Comparison of ENCODE assay signal across 8 cellular contexts in the genomic region with DNA sequence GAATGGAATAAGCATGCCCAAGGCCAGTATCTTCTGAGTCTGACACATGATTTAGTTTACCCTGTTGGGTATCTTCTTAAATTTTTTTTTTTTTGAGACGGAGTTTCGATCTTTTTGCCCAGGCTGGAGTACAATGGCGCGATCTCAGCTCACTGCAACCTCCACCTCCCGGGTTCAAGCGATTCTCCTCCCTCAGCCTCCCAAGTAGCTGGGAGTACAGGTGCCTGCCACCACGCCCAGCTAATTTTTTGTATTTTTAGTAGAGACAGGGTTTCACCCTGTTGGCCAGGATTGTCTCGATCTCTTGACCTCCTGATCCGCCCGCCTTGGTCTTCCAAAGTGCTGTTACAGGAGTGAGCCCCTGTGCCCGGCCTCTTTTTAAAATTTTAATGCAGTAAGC. TPM values are rescaled to one million over a fixed set of nuclear protein-coding genes. Genes with fewer than 3 reads are reported as not detected.
DNase-seq lines count a peak whose midpoint lies in the region; ATAC-seq and TF ChIP-seq lines count a peak whose summit lies in the region.
"Not testable (repeated sequence)": the region's sequence is repeated elsewhere in the genome, so short reads cannot be mapped to it uniquely, and the experiment has no call there.

No MANE protein-coding gene starts in this region.

- H3K4me3 Mint-ChIP-seq in Calu3 (ENCODE audit: low read depth, unreplicated experiment), result peak overlapping the region; percentile 99
- H3K4me3 Mint-ChIP-seq in activated naive CD8-positive, alpha-beta T cell treated with anti-CD3 and anti-CD28 coated beads, Interleukin-2, amount 50 U/mL, for 24 hours, result peak overlapping the region; percentile 91
- peak overlapping the region in 4 of 5 donors; percentile 47 to 97 (median 96) for H3K4me3 Mint-ChIP-seq in immature natural killer cell

- not testable (repeated sequence) for H3K27ac Mint-ChIP-seq in Calu3 (ENCODE audit: unreplicated experiment)
- peak overlapping the region; percentile 97 for H3K27ac Mint-ChIP-seq in activated naive CD8-positive, alpha-beta T cell treated with anti-CD3 and anti-CD28 coated beads, Interleukin-2, amount 50 U/mL, for 24 hours
- H3K27ac Mint-ChIP-seq in immature natural killer cell, result peak overlapping the region; percentile 56 to 97 (median 94)

- H3K36me3 Mint-ChIP-seq in Calu3 (ENCODE audit: insufficient read depth, unreplicated experiment), result peaks cover 56% of the 10 kb centered on the region
- peaks cover 37% of the 10 kb centered on the region for H3K36me3 Mint-ChIP-seq in activated naive CD8-positive, alpha-beta T cell treated with anti-CD3 and anti-CD28 coated beads, Interleukin-2, amount 50 U/mL, for 24 hours (ENCODE audit: low read depth)
- not testable (repeated sequence) for H3K36me3 Mint-ChIP-seq in immature natural killer cell

- in situ Hi-C loops in transverse colon (cut with MboI; ENCODE audit: low pct_ligation_motif_present in 1 of 4, low pct_unique_long_range_greater_than_20kb in 1 of 4, low sequenced_read_pairs in 3 of 4), result loop anchor here in 3 of 4 donors (10.0 kb wide), 2 partner anchors 50 to 60 kb away; a partner anchor contains a TSS

- H3K9me3 ChIP-seq in WERI-Rb-1 (ENCODE audit: severe bottlenecking); endocrine pancreas (ENCODE audit: control insufficient read depth, low read length); osteoblast (ENCODE audit: low read depth, low read length); transverse colon: not testable (repeated sequence)

- H3K4me1 ChIP-seq in endocrine pancreas (ENCODE audit: control insufficient read depth, insufficient read depth, low read length) (peaks cover 30% of the 10 kb centered on the region), osteoblast (ENCODE audit: insufficient read depth, low read length) (peaks cover 20% of the 10 kb centered on the region), transverse colon (peaks cover 27 to 67% (median 51%) of the 10 kb centered on the region in 4 donors)

- not testable (repeated sequence) for ATAC-seq in activated naive CD8-positive, alpha-beta T cell treated with anti-CD3 and anti-CD28 coated beads, Interleukin-2, amount 50 U/mL, for 24 hours

- TF ChIP-seq POLR2A in transverse colon (IDR thresholded peaks at IDR 0.05), result not testable (repeated sequence)

- H3K36me3 ChIP-seq in WERI-Rb-1 (peaks cover 72% of the 10 kb centered on the region), osteoblast (ENCODE audit: insufficient read depth, low read length) (peaks cover 13% of the 10 kb centered on the region)
- not testable (repeated sequence) for H3K36me3 ChIP-seq in endocrine pancreas (ENCODE audit: control insufficient read depth, insufficient read depth, low read length); transverse colon

- H2AFZ ChIP-seq in osteoblast (ENCODE audit: low read length), result not testable (repeated sequence)

- not testable (repeated sequence) for TF ChIP-seq CTCF in Calu3 (IDR thresholded peaks at IDR 0.05; ENCODE audit: unreplicated experiment); LNCaP clone FGC (IDR thresholded peaks at IDR 0.05; ENCODE audit: control insufficient read depth, extremely low read depth, insufficient read depth); WERI-Rb-1 (IDR thresholded peaks at IDR 0.05; ENCODE audit: low read depth, low read length); osteoblast (IDR thresholded peaks at IDR 0.05; ENCODE audit: extremely low read depth, low read depth, low read length); transverse colon (IDR thresholded peaks at IDR 0.05)

- H3K4me2 ChIP-seq in osteoblast (ENCODE audit: insufficient read depth, low read length), result peak overlapping the region; percentile 81

- not testable (repeated sequence) for H3K9ac ChIP-seq in endocrine pancreas (ENCODE audit: control insufficient read depth, insufficient read depth, low read length)

- peaks cover 72% of the 10 kb centered on the region for H3K79me2 ChIP-seq in osteoblast (ENCODE audit: insufficient read depth, low read length)

- not testable (repeated sequence) for H3K27ac ChIP-seq in WERI-Rb-1; osteoblast (ENCODE audit: low read depth, low read length)
- peak overlapping the region; percentile 3 to 99 (median 99) for H3K27ac ChIP-seq in transverse colon

- peaks cover 56% of the 10 kb centered on the region for H4K20me1 ChIP-seq in osteoblast (ENCODE audit: insufficient read depth, low read length)

- BruUV-seq in Calu3 (replicated peaks; lab: Mats Ljungman, UMichigan), result not testable (repeated sequence)

- H3K4me3 ChIP-seq in LNCaP clone FGC (ENCODE audit: low read depth, low read length), result peak overlapping the region; percentile 98
- peak overlapping the region; percentile 99 for H3K4me3 ChIP-seq in WERI-Rb-1 (ENCODE audit: low read depth, low read length)
- H3K4me3 ChIP-seq in endocrine pancreas (ENCODE audit: control insufficient read depth, insufficient read depth, low read length), result peak overlapping the region; percentile 91
- not testable (repeated sequence) for H3K4me3 ChIP-seq in osteoblast (ENCODE audit: insufficient read depth, low read length)
- peak overlapping the region in 2 of 4 donors; percentile 93 to 95 for H3K4me3 ChIP-seq in transverse colon

- peaks cover 22% of the 10 kb centered on the region for H3K4me1 Mint-ChIP-seq in Calu3 (ENCODE audit: low read depth, unreplicated experiment)
- H3K4me1 Mint-ChIP-seq in activated naive CD8-positive, alpha-beta T cell treated with anti-CD3 and anti-CD28 coated beads, Interleukin-2, amount 50 U/mL, for 24 hours, result peaks cover 51% of the 10 kb centered on the region
- peaks cover 50 to 65% of the 10 kb centered on the region in 2 donors for H3K4me1 Mint-ChIP-seq in immature natural killer cell

- not testable (repeated sequence) for H3K27me3 Mint-ChIP-seq in Calu3 (ENCODE audit: unreplicated experiment); activated naive CD8-positive, alpha-beta T cell treated with anti-CD3 and anti-CD28 coated beads, Interleukin-2, amount 50 U/mL, for 24 hours
- H3K27me3 Mint-ChIP-seq in immature natural killer cell (ENCODE audit: low read depth in 3 of 3), result peaks cover 16 to 27% (median 17%) of the 10 kb centered on the region in 3 donors

- CTCF ChIA-PET in Calu3 (lab: Charles Lee), result not testable (repeated sequence)

- not testable (repeated sequence) for H3K9me3 Mint-ChIP-seq in Calu3 (ENCODE audit: low read depth, unreplicated experiment); activated naive CD8-positive, alpha-beta T cell treated with anti-CD3 and anti-CD28 coated beads, Interleukin-2, amount 50 U/mL, for 24 hours; immature natural killer cell

- not testable (repeated sequence) for H3K27me3 ChIP-seq in WERI-Rb-1 (ENCODE audit: insufficient read depth, low read depth, severe bottlenecking); endocrine pancreas (ENCODE audit: control insufficient read depth, insufficient read depth, low read length); osteoblast (ENCODE audit: insufficient read depth, low read length); transverse colon

- not testable (repeated sequence) for DNase-seq in Calu3; LNCaP clone FGC (ENCODE audit: low read depth); WERI-Rb-1; activated naive CD8-positive, alpha-beta T cell treated with anti-CD3 and anti-CD28 coated beads, Interleukin-2, amount 50 U/mL, for 24 hours; immature natural killer cell; osteoblast (ENCODE audit: insufficient read length, low spot score, missing footprints); transverse colon

- not testable (repeated sequence) for TF ChIP-seq EP300 in transverse colon (IDR thresholded peaks at IDR 0.05; ENCODE audit: low read depth)

- intact Hi-C loops in Calu3 (cut with micrococcal nuclease; ENCODE audit: unreplicated experiment) (loop anchor here (5.0 kb wide), 1 partner anchor 57 kb away; no protein-coding TSS in a partner anchor), transverse colon (cut with DNase I; ENCODE audit: low total_unique reads) (loop anchor here (5.0 kb wide), 1 partner anchor 53 kb away; a partner anchor contains a TSS)

- WGBS in transverse colon (ENCODE audit: low coverage in 1 of 2), 2 donors, result 80 to 83% methylated on average over 9 to 11 of the region's 11 CpGs

RNA-seq across cellular contexts. Expression of a gene that starts 2.8 kb away (rescaled TPM):
- total RNA-seq in Calu3 (2022) (268 and 273 TPM in 2 replicates), osteoblast (225 and 235 TPM in 2 replicates), transverse colon (100 to 1,000 TPM; 129 to 163 (median 152) TPM)
- 10 to 100 TPM; 27.8 to 71.2 (median 43.3) TPM for polyA plus RNA-seq in immature natural killer cell

RNA-seq across cellular contexts. Expression of a gene that starts 51.1 kb away (rescaled TPM):
- 74.7 and 80.1 TPM in 2 replicates for total RNA-seq in Calu3 (2022)
- polyA plus RNA-seq in immature natural killer cell, result 10 to 100 TPM in 2 of 3 donors, 1 to 10 TPM in 1; 7.7 to 31.8 (median 16.8) TPM
- total RNA-seq in osteoblast, result 19.4 and 20.6 TPM in 2 replicates
- 10 to 100 TPM; 16.0 to 40.6 (median 26.9) TPM for total RNA-seq in transverse colon
